In the genomic region with DNA sequence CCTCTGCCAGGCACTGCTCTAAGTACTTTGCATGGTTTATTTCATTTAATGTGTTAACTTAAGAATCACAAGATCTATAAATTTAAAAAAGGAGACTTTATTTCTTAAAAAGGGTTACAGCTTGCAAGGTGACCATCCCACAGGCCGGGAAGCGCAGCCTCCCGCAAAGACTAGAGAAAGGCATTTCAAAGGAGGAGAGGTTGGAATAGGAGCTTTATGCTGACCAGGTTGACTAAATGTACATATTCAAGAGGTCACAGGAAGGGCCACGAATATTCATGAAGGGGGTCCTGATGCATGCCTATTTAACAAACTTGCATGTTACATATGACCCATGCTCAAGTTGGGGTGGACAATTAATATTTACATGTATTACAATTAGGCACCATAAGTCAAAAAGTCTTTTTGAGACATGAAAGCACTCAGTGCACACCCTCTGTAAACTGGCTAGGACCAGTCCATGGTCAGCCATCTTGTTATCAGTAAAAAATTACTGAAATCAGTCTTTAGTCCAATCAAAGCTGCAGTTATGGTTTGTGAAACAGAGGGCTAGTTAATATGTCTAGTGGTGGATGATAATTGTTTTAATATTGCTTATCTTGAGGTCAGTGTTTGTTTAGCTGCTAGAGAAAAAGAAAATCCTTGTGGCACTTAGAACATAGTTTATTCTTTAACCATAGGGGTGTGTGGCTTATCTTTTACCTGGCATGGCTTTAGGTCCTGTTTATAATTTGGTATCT, we compare ENCODE assay signal across 22 cellular contexts.
DNase-seq lines count a peak whose midpoint lies in the region; ATAC-seq, FAIRE-seq and TF ChIP-seq lines count a peak whose summit lies in the region.
"Had no signal": no experiment of that assay in that cellular context is flagged by ENCODE, and none has a peak within 500 bp of the region (broad histone marks: within the 10 kb centered on the region; RNA-seq: fewer than 3 reads in every experiment).

No MANE protein-coding gene starts in this region.

- no peak overlapping the region for H2AFZ ChIP-seq in PC-9

- no peak overlapping the region for H3K4me2 ChIP-seq in PC-9

- H3F3A ChIP-seq in PC-9 (ENCODE audit: insufficient read depth, low read depth): peaks cover 4% of the 10 kb centered on the region; the same call in 1 of the 2 replicates

- ATAC-seq in GM21619 (IDR thresholded peaks at IDR 0.05; ENCODE audit: unreplicated experiment): no peak
- ATAC-seq in activated CD4-positive, CD25-positive, alpha-beta regulatory T cell treated with anti-CD3 and anti-CD28 coated beads, Interleukin-2, amount 50 U/mL, for 24 hours: no peak
- ATAC-seq: Right ventricle myocardium inferior had no signal

- CTCF ChIA-PET in MCF 10A (lab: Yijun Ruan, JAX): no interaction called here
- CTCF ChIA-PET in PC-9 (lab: Charles Lee): interaction anchor here (0.5 kb wide), 1 partner anchor 1427 kb away, joined by 4 read pairs; no protein-coding TSS in a partner anchor

- H3K9me3 Mint-ChIP-seq in MCF 10A (ENCODE audit: unreplicated experiment): no peaks in the 10 kb centered on the region

- intact Hi-C loops in MCF 10A (cut with micrococcal nuclease): no loop called here
- intact Hi-C loops in breast epithelium (cut with DNase I; ENCODE audit: low total_unique reads): no loop called here
- intact Hi-C loops in PC-9 (cut with micrococcal nuclease; ENCODE audit: unreplicated experiment): loop anchor here (10.0 kb wide), 1 partner anchor 526 kb away; no protein-coding TSS in a partner anchor

- no peak overlapping the region for H3K27ac ChIP-seq in breast epithelium
- peak overlapping the region; percentile 88 for H3K27ac ChIP-seq in VCaP
- no peak overlapping the region for H3K27ac ChIP-seq in PC-9
- H3K27ac ChIP-seq: SJSA1 had no signal

- no peaks in the 10 kb centered on the region for H3K27me3 Mint-ChIP-seq in MCF 10A (ENCODE audit: insufficient read depth, unreplicated experiment)

- H3K36me3 ChIP-seq in breast epithelium: no peaks in the 10 kb centered on the region
- H3K36me3 ChIP-seq in PC-9 (ENCODE audit: low read depth): no peaks in the 10 kb centered on the region
- H3K36me3 ChIP-seq: HAP-1, SJSA1 had no signal

- H3K4me3 Mint-ChIP-seq in MCF 10A (ENCODE audit: unreplicated experiment): no peak overlapping the region
- H3K4me3 Mint-ChIP-seq: B cell had no signal

- BruUV-seq in MCF 10A (replicated peaks; lab: Mats Ljungman, UMichigan) (no TSS peak), PC-9 (replicated peaks; lab: Mats Ljungman, UMichigan) (no TSS peak)

- POLR2A ChIA-PET in MCF 10A (lab: Yijun Ruan, JAX) (interaction anchor here (0.6 kb wide), 1 partner anchor 396 kb away, joined by 4 read pairs; no protein-coding TSS in a partner anchor), PC-9 (lab: Charles Lee; ENCODE audit: unreplicated experiment) (no interaction called here)

- H3K9me3 ChIP-seq in breast epithelium (no peaks in the 10 kb centered on the region), PC-9 (ENCODE audit: insufficient read depth, low read depth) (peaks cover 3% of the 10 kb centered on the region)
- H3K9me3 ChIP-seq: HAP-1, SJSA1 had no signal

- H3K79me2 ChIP-seq in PC-9 (ENCODE audit: low read depth): no peaks in the 10 kb centered on the region

- H3K36me3 Mint-ChIP-seq in MCF 10A (ENCODE audit: insufficient read depth, unreplicated experiment): no peaks in the 10 kb centered on the region

- H3K27ac Mint-ChIP-seq in MCF 10A (ENCODE audit: low read depth, unreplicated experiment): peak overlapping the region; percentile 58
- H3K27ac Mint-ChIP-seq: B cell had no signal

- H3K9me2 ChIP-seq in PC-9 (ENCODE audit: insufficient read depth): no peaks in the 10 kb centered on the region

- TF ChIP-seq CTCF in MCF 10A (IDR thresholded peaks at IDR 0.05; ENCODE audit: unreplicated experiment): no peak
- TF ChIP-seq CTCF in breast epithelium (IDR thresholded peaks at IDR 0.05): no peak
- TF ChIP-seq CTCF in VCaP (conservative IDR thresholded peaks at IDR 0.05): no peak
- TF ChIP-seq CTCF in PC-9 (conservative IDR thresholded peaks at IDR 0.05): no peak

- TF ChIP-seq POLR2A in breast epithelium (IDR thresholded peaks at IDR 0.05): no peak

- H3K4me1 ChIP-seq in breast epithelium (no peaks in the 10 kb centered on the region), PC-9 (replicated peaks; ENCODE audit: insufficient read depth) (peaks cover 40% of the 10 kb centered on the region)
- H3K4me1 ChIP-seq: HAP-1 had no signal

- H3K27me3 ChIP-seq in breast epithelium (no peaks in the 10 kb centered on the region), PC-9 (ENCODE audit: insufficient read depth, low read depth) (no peaks in the 10 kb centered on the region)
- H3K27me3 ChIP-seq: SJSA1 had no signal

- DNase-seq in MCF 10A (ENCODE audit: unreplicated experiment) (no peak), breast epithelium (ENCODE audit: low spot score in 2 of 2) (no peak), PC-9 (no peak), HPDE6-E6E7 (ENCODE audit: extremely low spot score) (no peak)
- DNase-seq: DMS 273 treated with DMSO at 0.1 percent for 48 hours, DMS79 treated with DMSO at 0.1 percent for 48 hours, Karpas-422, NCI-H187, NCI-H510A, NCI-H748 treated with DMSO at 0.1 percent for 48 hours, OCI-M1, T-helper 1 cell had no signal

- peak; percentile 92 for FAIRE-seq in islet of Langerhans (lab: Jason Lieb, UNC)
- FAIRE-seq: A204.1, HTR-8/SVneo had no signal

- no peaks in the 10 kb centered on the region for H4K20me1 ChIP-seq in PC-9 (ENCODE audit: insufficient read depth)

- no peak overlapping the region for H3K4me3 ChIP-seq in breast epithelium
- H3K4me3 ChIP-seq in PC-9: no peak overlapping the region
- H3K4me3 ChIP-seq: HAP-1, SJSA1 had no signal

- H3K4me1 Mint-ChIP-seq in MCF 10A (ENCODE audit: insufficient read depth, unreplicated experiment): peaks cover 18% of the 10 kb centered on the region
- H3K4me1 Mint-ChIP-seq: B cell had no signal
